Comparison of ENCODE assay signal across 8 cellular contexts in the genomic region with DNA sequence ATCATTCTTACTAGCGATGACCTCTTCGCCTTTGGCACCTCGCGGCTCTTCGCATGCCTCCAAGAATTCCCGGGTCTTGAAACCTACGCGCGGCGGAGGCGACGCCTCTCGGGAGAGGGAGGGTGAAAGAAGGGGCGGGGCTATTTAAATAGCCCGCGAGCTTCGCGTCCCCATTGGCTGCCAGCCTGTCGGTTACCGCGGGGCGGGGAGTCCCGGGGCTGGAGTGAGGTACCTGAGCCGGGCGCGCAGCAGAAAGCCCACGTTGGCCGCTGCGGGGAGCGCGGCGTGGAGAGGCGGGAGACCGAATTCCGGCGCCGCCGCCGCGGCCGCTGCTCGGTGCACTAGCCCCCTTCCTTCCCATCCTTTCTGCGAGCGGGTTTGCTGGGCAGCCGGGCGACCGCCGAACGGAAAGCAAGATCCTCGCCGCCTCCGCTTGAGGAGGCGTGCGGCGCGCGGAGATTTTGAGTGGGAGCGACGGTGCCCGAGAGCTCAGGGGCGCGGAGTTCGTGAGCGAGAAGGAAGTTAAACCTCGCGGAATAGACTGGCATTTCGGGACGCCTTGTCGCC. TPM values are rescaled to one million over a fixed set of nuclear protein-coding genes. Genes with fewer than 3 reads are reported as not detected.
DNase-seq lines count a peak whose midpoint lies in the region; ATAC-seq and TF ChIP-seq lines count a peak whose summit lies in the region.

A gene (plus strand): TSS at position 251 of the 567 bp plus-strand sequence. CDS start 857 bp downstream, outside the sequence.

- peaks cover 3 to 23% (median 18%) of the 10 kb centered on the region in 4 donors for H3K4me1 Mint-ChIP-seq in CD4-positive, alpha-beta memory T cell
- H3K4me1 Mint-ChIP-seq in stimulated activated memory B cell treated with anti-CD40 and anti-IgM and Interleukin-4, amounts not matched to agents 10 μg/mL and 1 μg/mL and 100 μg/mL, for 72 hours = peaks cover 39% of the 10 kb centered on the region

- peaks cover 46 to 62% of the 10 kb centered on the region in 2 donors for H3K27me3 Mint-ChIP-seq in CD4-positive, alpha-beta memory T cell
- peaks cover 50% of the 10 kb centered on the region for H3K27me3 Mint-ChIP-seq in stimulated activated memory B cell treated with anti-CD40 and anti-IgM and Interleukin-4, amounts not matched to agents 10 μg/mL and 1 μg/mL and 100 μg/mL, for 72 hours

- H3K27me3 ChIP-seq in CD4-positive, alpha-beta memory T cell (ENCODE audit: insufficient read depth, low read length) = peaks cover 41% of the 10 kb centered on the region
- peaks cover 0 to 84% (median 11%) of the 10 kb centered on the region in 4 donors for H3K27me3 ChIP-seq in esophagus squamous epithelium

- 0 to 1% methylated on average over 18 to 20 of the region's 69 CpGs for WGBS in esophagus squamous epithelium, 2 donors

- peak in 1 of 4 donors; percentile 65 for TF ChIP-seq POLR2A in esophagus squamous epithelium (IDR thresholded peaks at IDR 0.05)

- H3K36me3 ChIP-seq in CD4-positive, alpha-beta memory T cell (ENCODE audit: insufficient read depth, low read length) = no peaks in the 10 kb centered on the region
- H3K36me3 ChIP-seq in esophagus squamous epithelium = no peaks in the 10 kb centered on the region

- ATAC-seq in GM19397 (IDR thresholded peaks at IDR 0.05; ENCODE audit: unreplicated experiment) (peak; percentile 72), HG03460 (IDR thresholded peaks at IDR 0.05; ENCODE audit: unreplicated experiment) (peak; percentile 67)
- peak; percentile 85 for ATAC-seq in stimulated activated memory B cell treated with anti-CD40 and anti-IgM and Interleukin-4, amounts not matched to agents 10 μg/mL and 1 μg/mL and 100 μg/mL, for 72 hours

- TF ChIP-seq CTCF in esophagus squamous epithelium (IDR thresholded peaks at IDR 0.05) = peak in 2 of 6 experiments; percentile 15 to 17

- no peaks in the 10 kb centered on the region for H3K36me3 Mint-ChIP-seq in CD4-positive, alpha-beta memory T cell
- no peaks in the 10 kb centered on the region for H3K36me3 Mint-ChIP-seq in stimulated activated memory B cell treated with anti-CD40 and anti-IgM and Interleukin-4, amounts not matched to agents 10 μg/mL and 1 μg/mL and 100 μg/mL, for 72 hours

- intact Hi-C loops in CD4-positive, alpha-beta memory T cell (cut with micrococcal nuclease) = no loop called here
- intact Hi-C loops in esophagus squamous epithelium (cut with DNase I) = no loop called here

- CTCF ChIA-PET in CD4-positive, alpha-beta memory T cell (lab: Charles Lee; ENCODE audit: partially characterized antibody) = interaction anchor here (1.7 kb wide), 2 partner anchors 333 to 493 kb away, joined by 6 to 9 read pairs; no protein-coding TSS in a partner anchor

- H3K9me3 ChIP-seq in CD4-positive, alpha-beta memory T cell (ENCODE audit: control insufficient read depth in 1 of 2, low read length in 2 of 2) = no peaks in the 10 kb centered on the region
- H3K9me3 ChIP-seq in esophagus squamous epithelium = no peaks in the 10 kb centered on the region

- POLR2A ChIA-PET in CD4-positive, alpha-beta memory T cell (lab: Charles Lee; ENCODE audit: partially characterized antibody) = no interaction called here

- peaks cover 21% of the 10 kb centered on the region for H3K4me1 ChIP-seq in CD4-positive, alpha-beta memory T cell (ENCODE audit: insufficient read depth, low read length)
- H3K4me1 ChIP-seq in esophagus squamous epithelium = peaks cover 24 to 44% (median 30%) of the 10 kb centered on the region in 3 donors

- H3K4me3 Mint-ChIP-seq in CD4-positive, alpha-beta memory T cell = peak within 1 kb of the TSS; percentile 66 to 83 (median 78)
- H3K4me3 Mint-ChIP-seq in stimulated activated memory B cell treated with anti-CD40 and anti-IgM and Interleukin-4, amounts not matched to agents 10 μg/mL and 1 μg/mL and 100 μg/mL, for 72 hours = peak within 1 kb of the TSS; percentile 81

- peak; percentile 25 to 47 (median 40) for DNase-seq in CD4-positive, alpha-beta memory T cell
- DNase-seq in NCI-H748 (lab: John Stamatoyannopoulos, UW; ENCODE audit: unreplicated experiment) (peak; percentile 97), esophagus squamous epithelium (lab: John Stamatoyannopoulos, UW) (no peak), mucosa of gallbladder (ENCODE audit: low spot score) (peak; percentile 86)
- peak; percentile 77 for DNase-seq in activated CD8-positive, alpha-beta memory T cell treated with anti-CD3 and anti-CD28 coated beads, Interleukin-2, amount 50 U/mL, for 48 hours

- H3K27ac Mint-ChIP-seq in CD4-positive, alpha-beta memory T cell = peak within 1 kb of the TSS in 1 of 7 donors; percentile 15
- peak within 1 kb of the TSS; percentile 37 for H3K27ac Mint-ChIP-seq in stimulated activated memory B cell treated with anti-CD40 and anti-IgM and Interleukin-4, amounts not matched to agents 10 μg/mL and 1 μg/mL and 100 μg/mL, for 72 hours

- H3K4me3 ChIP-seq in CD4-positive, alpha-beta memory T cell (ENCODE audit: low read length in 2 of 2) = no peak within 1 kb of the TSS
- peak within 1 kb of the TSS; percentile 51 to 74 (median 56) for H3K4me3 ChIP-seq in esophagus squamous epithelium

- H3K9me3 Mint-ChIP-seq in CD4-positive, alpha-beta memory T cell = no peaks in the 10 kb centered on the region
- no peaks in the 10 kb centered on the region for H3K9me3 Mint-ChIP-seq in stimulated activated memory B cell treated with anti-CD40 and anti-IgM and Interleukin-4, amounts not matched to agents 10 μg/mL and 1 μg/mL and 100 μg/mL, for 72 hours

- H3K27ac ChIP-seq in CD4-positive, alpha-beta memory T cell (ENCODE audit: low read depth, low read length) = no peak within 1 kb of the TSS
- peak within 1 kb of the TSS in 1 of 4 donors; percentile 30 for H3K27ac ChIP-seq in esophagus squamous epithelium

RNA-seq across cellular contexts. Expression of the gene that starts here (rescaled TPM):
- not detected for total RNA-seq in CD4-positive, alpha-beta memory T cell
- under 1 TPM in 1 of 2 donors, not detected in 1; 0.06 TPM for polyA plus RNA-seq in CD4-positive, alpha-beta memory T cell
- total RNA-seq in esophagus squamous epithelium (1 to 10 TPM in 2 of 4 donors, under 1 TPM in 2; 0.57 to 2.9 (median 1.1) TPM), mucosa of gallbladder (7.3 TPM)

Comparison
In these comparisons a context has a peak if more than half of its experiments do, and no peak if none do; other contexts are left out.
1. Peak in DNase-seq in CD4-positive, alpha-beta memory T cell; RNA of the gene not detected or under 1 TPM.
2. H3K4me3 ChIP-seq: peak in esophagus squamous epithelium (4 of 4); none in CD4-positive, alpha-beta memory T cell (0 of 2).
3. Peak in every context shown above with its lines, with median percentiles within 50 percentile points of each other: ATAC-seq.